8 cellular contexts compared by ENCODE assay signal in genomic region chr19:48965033-48965805, GRCh38. TPM values are rescaled to one million over a fixed set of nuclear protein-coding genes. Genes with fewer than 3 reads are reported as not detected.
DNase-seq lines count a peak whose midpoint lies in the region; ATAC-seq and FAIRE-seq lines count a peak whose summit lies in the region.

Gene FTL (plus strand): TSS chr19:48965309. CDS start chr19:48965508, 199 bp downstream.

- peak within 1 kb of the TSS; percentile 46 for H2BK120ac ChIP-seq in mesenchymal stem cell (ENCODE audit: low read depth, low read length)

- peak within 1 kb of the TSS; percentile 82 to 85 for H3K4ac ChIP-seq in mesenchymal stem cell (ENCODE audit: low read depth in 1 of 2, low read length in 2 of 2)

- H3K27me3 Mint-ChIP-seq in effector memory CD8-positive, alpha-beta T cell = no peaks in the 10 kb centered on the region

- peak within 1 kb of the TSS in 1 of 2 experiments; percentile 30 for H3K23ac ChIP-seq in mesenchymal stem cell (ENCODE audit: low read length in 2 of 2)

- H3K27me3 ChIP-seq in NT2/D1 (ENCODE audit: insufficient read depth, insufficient read length) = no peaks in the 10 kb centered on the region
- no peaks in the 10 kb centered on the region for H3K27me3 ChIP-seq in mesenchymal stem cell (ENCODE audit: control insufficient read depth in 1 of 2, insufficient read depth in 1 of 2, low read length in 2 of 2)

- H3K79me1 ChIP-seq in mesenchymal stem cell (replicated peaks; ENCODE audit: low read length, poor library complexity, severe bottlenecking) = peaks cover 3% of the 10 kb centered on the region

- H3K18ac ChIP-seq in mesenchymal stem cell (ENCODE audit: low read depth in 1 of 2, low read length in 2 of 2) = peak within 1 kb of the TSS; percentile 71 to 95

- peak within 1 kb of the TSS; percentile 87 for H3K27ac ChIP-seq in mesenchymal stem cell (ENCODE audit: low read length, poor library complexity, severe bottlenecking)

- under 1% methylated on average over 47 of the region's 52 CpGs for WGBS in mesenchymal stem cell

- peak within 1 kb of the TSS in 1 of 2 experiments; percentile 98 for H3K14ac ChIP-seq in mesenchymal stem cell (ENCODE audit: low read length in 2 of 2)

- no peaks in the 10 kb centered on the region for H3K9me3 Mint-ChIP-seq in effector memory CD8-positive, alpha-beta T cell

- H3K4me1 ChIP-seq in NT2/D1 (ENCODE audit: insufficient read depth, insufficient read length) (peaks cover 1% of the 10 kb centered on the region), mesenchymal stem cell (ENCODE audit: control insufficient read depth, insufficient read depth, low read depth, low read length) (peaks cover 46% of the 10 kb centered on the region)

- peak within 1 kb of the TSS; percentile 93 for H4K91ac ChIP-seq in mesenchymal stem cell (ENCODE audit: low read length)

- FAIRE-seq in HTR-8/SVneo (lab: Jason Lieb, UNC) = peak; percentile 90

- peaks cover 49 to 60% of the 10 kb centered on the region in 2 donors for H3K4me1 Mint-ChIP-seq in effector memory CD8-positive, alpha-beta T cell (ENCODE audit: low read depth in 2 of 2)

- H2AFZ ChIP-seq in mesenchymal stem cell (ENCODE audit: low read depth, low read length) = no peak within 1 kb of the TSS

- H3K4me2 ChIP-seq in mesenchymal stem cell (ENCODE audit: low read length, poor library complexity, severe bottlenecking) = peak within 1 kb of the TSS; percentile 64

- H3K9ac ChIP-seq in NT2/D1 (ENCODE audit: insufficient read length, low read depth) (peak within 1 kb of the TSS; percentile 97), mesenchymal stem cell (ENCODE audit: low read length) (peak within 1 kb of the TSS; percentile 98)

- peak within 1 kb of the TSS; percentile 96 for H2AK5ac ChIP-seq in mesenchymal stem cell (ENCODE audit: low read length, severe bottlenecking)

- peak; percentile 96 for DNase-seq in COLO668 (lab: John Stamatoyannopoulos, UW; ENCODE audit: unreplicated experiment)
- DNase-seq in HTR-8/SVneo (ENCODE audit: insufficient read length, low spot score) = peak; percentile 96
- peak; percentile 79 for DNase-seq in NT2/D1 (ENCODE audit: low read depth, low spot score)
- peak; percentile 79 to 85 (median 85) for DNase-seq in activated CD8-positive, alpha-beta memory T cell treated with anti-CD3 and anti-CD28 coated beads for 48 hours (ENCODE audit: low read depth in 2 of 3, low spot score in 2 of 3)
- DNase-seq in effector memory CD8-positive, alpha-beta T cell = peak; percentile 71 to 82 (median 82)
- DNase-seq in mesenchymal stem cell = peak; percentile 97
- peak; percentile 80 for DNase-seq in stimulated activated CD8-positive, alpha-beta memory T cell treated with anti-CD3 and anti-CD28 coated beads, Interleukin-12 subunit alpha, Interleukin-12 subunit beta, amount 100 ng/mL, for 24 hours (ENCODE audit: extremely low read depth)

- peak; percentile 48 for ATAC-seq in GM21360 (IDR thresholded peaks at IDR 0.05; ENCODE audit: unreplicated experiment)
- peak; percentile 74 for ATAC-seq in effector memory CD8-positive, alpha-beta T cell (replicated peaks)

- H4K8ac ChIP-seq in mesenchymal stem cell (ENCODE audit: low read length) = peak within 1 kb of the TSS; percentile 74

- peak within 1 kb of the TSS; percentile 73 for H2BK15ac ChIP-seq in mesenchymal stem cell (ENCODE audit: low read depth, poor library complexity, severe bottlenecking)

- H3K9me3 ChIP-seq in NT2/D1 (ENCODE audit: insufficient read depth, low read length) (no peaks in the 10 kb centered on the region; the same call in 1 of the 2 replicates), mesenchymal stem cell (ENCODE audit: control insufficient read depth, low read length) (no peaks in the 10 kb centered on the region)

- peak within 1 kb of the TSS; percentile 79 to 82 for H2BK12ac ChIP-seq in mesenchymal stem cell (ENCODE audit: low read length in 2 of 2)

- peak within 1 kb of the TSS; percentile 83 for H3K4me3 ChIP-seq in NT2/D1 (ENCODE audit: insufficient read length, low read depth)
- peak within 1 kb of the TSS; percentile 88 to 100 for H3K4me3 ChIP-seq in mesenchymal stem cell (ENCODE audit: insufficient read depth in 1 of 2, low read depth in 1 of 2, low read length in 2 of 2)

- H3K27ac Mint-ChIP-seq in effector memory CD8-positive, alpha-beta T cell = peak within 1 kb of the TSS; percentile 95 to 99

- H3K36me3 ChIP-seq in NT2/D1 (ENCODE audit: insufficient read depth, insufficient read length, low read length) = peaks cover 54% of the 10 kb centered on the region
- H3K36me3 ChIP-seq in mesenchymal stem cell (ENCODE audit: control insufficient read depth in 1 of 2, insufficient read depth in 2 of 2, low read depth in 1 of 2, low read length in 2 of 2) = peaks cover 47 to 61% of the 10 kb centered on the region in 2 experiments

- peak within 1 kb of the TSS; percentile 99 for H2BK5ac ChIP-seq in mesenchymal stem cell (ENCODE audit: low read depth, low read length, poor library complexity, severe bottlenecking)

- peaks cover 62% of the 10 kb centered on the region for H3K36me3 Mint-ChIP-seq in effector memory CD8-positive, alpha-beta T cell (ENCODE audit: insufficient read depth)

- peak within 1 kb of the TSS; percentile 97 to 98 for H3K4me3 Mint-ChIP-seq in effector memory CD8-positive, alpha-beta T cell

RNA-seq across cellular contexts. Expression of gene FTL, which starts in this region (rescaled TPM):
- 12,810 TPM for polyA plus RNA-seq in mesenchymal stem cell (2013, experiment 1 of 2)
- polyA plus RNA-seq in mesenchymal stem cell (2013, experiment 2 of 2) = 12,668 TPM

Comparison
In these comparisons a context has a peak if more than half of its experiments do, and no peak if none do; other contexts are left out.
1. Peak in every context shown above with its lines: DNase-seq, ATAC-seq, H3K4me3 ChIP-seq and H3K27ac ChIP-seq.